ENCODE assay signal across 10 cellular contexts in the genomic region with DNA sequence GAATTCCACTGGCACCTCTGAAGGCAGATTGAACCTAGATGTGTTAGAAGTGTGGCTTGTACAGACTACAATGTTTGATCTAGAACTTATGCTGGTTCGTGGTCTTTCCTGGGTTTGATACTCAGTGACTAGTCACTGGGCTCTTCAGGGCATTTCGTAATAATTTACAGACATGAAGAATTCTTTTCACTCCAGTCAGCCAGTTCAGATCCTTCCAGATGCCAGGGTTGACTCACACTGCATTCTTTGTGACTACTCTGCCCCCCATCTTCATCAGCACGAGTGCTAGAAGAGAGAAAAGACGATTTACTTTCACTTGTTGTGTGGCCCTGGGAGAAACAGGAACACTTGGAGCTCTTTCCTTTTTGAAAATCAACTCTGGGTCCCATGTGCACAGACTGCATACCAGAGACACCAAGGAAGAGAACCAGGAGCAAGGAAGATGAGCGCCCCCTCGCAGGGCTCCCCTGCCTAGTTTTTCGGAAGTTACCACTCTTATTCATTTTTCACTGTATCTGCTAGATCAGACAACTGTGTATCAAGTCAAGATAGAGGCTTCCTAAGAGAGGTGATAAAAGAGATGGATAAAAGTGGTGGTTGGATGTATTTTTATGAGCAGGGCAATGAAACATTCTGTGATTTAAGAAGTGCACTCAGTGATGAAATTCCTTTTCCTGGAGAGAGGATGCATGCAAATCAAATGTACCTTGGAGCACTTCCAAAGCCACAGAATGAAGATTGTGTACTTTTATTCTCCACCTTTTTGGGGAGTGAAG. TPM values are rescaled to one million over a fixed set of nuclear protein-coding genes. Genes with fewer than 3 reads are reported as not detected.
A peak's percentile ranks its signal among the peaks of the same experiment; 100 is the strongest.
DNase-seq lines count a peak whose midpoint lies in the region; ATAC-seq and TF ChIP-seq lines count a peak whose summit lies in the region.
"Had no signal": no experiment of that assay in that cellular context is flagged by ENCODE, and none has a peak within 500 bp of the region (broad histone marks: within the 10 kb centered on the region; RNA-seq: fewer than 3 reads in every experiment).

No MANE protein-coding gene starts in this region.

- H3K9me3 ChIP-seq in Peyer's patch (no peaks in the 10 kb centered on the region), fibroblast of lung (ENCODE audit: control insufficient read depth, insufficient read depth, low read depth, low read length) (no peaks in the 10 kb centered on the region), psoas muscle (no peaks in the 10 kb centered on the region)

- POLR2A ChIA-PET in WTC11 (lab: Charles Lee): no interaction called here

- H3K4me3 ChIP-seq in Peyer's patch (no peak overlapping the region), fibroblast of lung (replicated peaks in 1 of 4; ENCODE audit: control extremely low read depth in 1 of 4, insufficient read depth in 1 of 4, low read depth in 3 of 4, low read length in 4 of 4) (peak overlapping the region; percentile 16 to 67 (median 38)), psoas muscle (peak overlapping the region; percentile 23)

- H3K27me3 ChIP-seq in Peyer's patch (no peaks in the 10 kb centered on the region), fibroblast of lung (ENCODE audit: control insufficient read depth, insufficient read depth, low read length) (no peaks in the 10 kb centered on the region), psoas muscle (ENCODE audit: insufficient read depth in 3 of 3, low read length in 2 of 3) (peaks cover 0 to 2% (median 0%) of the 10 kb centered on the region in 3 donors)

- TF ChIP-seq POLR2A in Peyer's patch (IDR thresholded peaks at IDR 0.05): no peak

- H3K36me3 Mint-ChIP-seq in Calu3 (ENCODE audit: insufficient read depth, unreplicated experiment) (no peaks in the 10 kb centered on the region), WTC11 (no peaks in the 10 kb centered on the region)

- H4K20me1 ChIP-seq in fibroblast of lung (ENCODE audit: control insufficient read depth, extremely low read depth, insufficient read depth, low read length): no peaks in the 10 kb centered on the region

- H3K4me1 ChIP-seq in Peyer's patch (peaks cover 0 to 13% (median 0%) of the 10 kb centered on the region in 4 donors), fibroblast of lung (ENCODE audit: control insufficient read depth, extremely low read depth, insufficient read depth, low read length) (peaks cover 22% of the 10 kb centered on the region), psoas muscle (peaks cover 7% of the 10 kb centered on the region)

- H3K4me1 Mint-ChIP-seq in Calu3 (ENCODE audit: low read depth, unreplicated experiment) (peaks cover 40% of the 10 kb centered on the region), WTC11 (no peaks in the 10 kb centered on the region)

- intact Hi-C loops in Calu3 (cut with micrococcal nuclease; ENCODE audit: unreplicated experiment): loop anchor here (2.0 kb wide), 1 partner anchor 77 kb away; no protein-coding TSS in a partner anchor
- intact Hi-C loops in psoas muscle (cut with DNase I): no loop called here
- intact Hi-C loops in left colon (cut with DNase I, micrococcal nuclease): no loop called here

- BruUV-seq in Calu3 (replicated peaks; lab: Mats Ljungman, UMichigan): no TSS peak

- peak overlapping the region; percentile 10 for H3K9ac ChIP-seq in fibroblast of lung (ENCODE audit: insufficient read depth, low read length)

- DNase-seq in Calu3 (peak; percentile 59), Peyer's patch (no peak), fibroblast of lung (ENCODE audit: low read depth in 2 of 2) (peak; percentile 98 to 99), psoas muscle (peak in 1 of 2 donors; percentile 28), WTC11 (ENCODE audit: low spot score) (no peak), left colon (no peak)
- DNase-seq: RPMI8226 had no signal

- ATAC-seq in psoas muscle (peak; percentile 51 to 86 (median 78)), WTC11 (no peak), HG02852 (IDR thresholded peaks at IDR 0.05; ENCODE audit: unreplicated experiment) (no peak), left colon (no peak), GM21723 (IDR thresholded peaks at IDR 0.05; ENCODE audit: unreplicated experiment) (no peak)

- no peaks in the 10 kb centered on the region for H3K36me3 ChIP-seq in Peyer's patch
- H3K36me3 ChIP-seq in fibroblast of lung (ENCODE audit: control insufficient read depth, insufficient read depth, low read length): no peaks in the 10 kb centered on the region
- no peaks in the 10 kb centered on the region for H3K36me3 ChIP-seq in psoas muscle (ENCODE audit: insufficient read depth in 1 of 2, low read depth in 1 of 2)

- H3K4me2 ChIP-seq in fibroblast of lung (ENCODE audit: extremely low read depth, insufficient read depth, low read length): peak overlapping the region; percentile 38

- peak overlapping the region; percentile 62 for H3K27ac Mint-ChIP-seq in Calu3 (ENCODE audit: unreplicated experiment)
- no peak overlapping the region for H3K27ac Mint-ChIP-seq in WTC11
- H3K27ac Mint-ChIP-seq: stimulated activated naive CD8-positive, alpha-beta T cell treated with anti-CD3 and anti-CD28 coated beads, Interleukin-15, Interleukin-2, amounts not matched to agents 100 ng/mL and 50 ng/mL, for 24 hours had no signal

- H3K27me3 Mint-ChIP-seq in Calu3 (ENCODE audit: unreplicated experiment) (no peaks in the 10 kb centered on the region), WTC11 (ENCODE audit: low read depth) (peaks cover 44% of the 10 kb centered on the region)
- H3K27me3 Mint-ChIP-seq: stimulated activated naive CD8-positive, alpha-beta T cell treated with anti-CD3 and anti-CD28 coated beads, Interleukin-15, Interleukin-2, amounts not matched to agents 100 ng/mL and 50 ng/mL, for 24 hours had no signal

- H3K4me3 Mint-ChIP-seq in Calu3 (ENCODE audit: low read depth, unreplicated experiment) (peak overlapping the region; percentile 71), WTC11 (no peak overlapping the region)
- H3K4me3 Mint-ChIP-seq: stimulated activated naive CD8-positive, alpha-beta T cell treated with anti-CD3 and anti-CD28 coated beads, Interleukin-15, Interleukin-2, amounts not matched to agents 100 ng/mL and 50 ng/mL, for 24 hours had no signal

- CTCF ChIA-PET in Calu3 (lab: Charles Lee) (interaction anchor here (1.1 to 1.4 kb wide), 2 partner anchors 15 to 346 kb away, joined by 3 to 4 read pairs; no protein-coding TSS in a partner anchor), WTC11 (lab: Charles Lee) (interaction anchor here (1.7 kb wide), 1 partner anchor 93 kb away, joined by 5 read pairs; no protein-coding TSS in a partner anchor)

- H3K27ac ChIP-seq in Peyer's patch (peak overlapping the region in 3 of 4 donors; percentile 13 to 72 (median 22)), fibroblast of lung (ENCODE audit: insufficient read depth, low read length) (peak overlapping the region; percentile 87), psoas muscle (peak overlapping the region; percentile 38)

- H3K79me2 ChIP-seq in fibroblast of lung (ENCODE audit: control insufficient read depth, insufficient read depth, low read length): no peaks in the 10 kb centered on the region

- H3K9me3 Mint-ChIP-seq in Calu3 (ENCODE audit: low read depth, unreplicated experiment) (no peaks in the 10 kb centered on the region), WTC11 (no peaks in the 10 kb centered on the region)
- H3K9me3 Mint-ChIP-seq: stimulated activated naive CD8-positive, alpha-beta T cell treated with anti-CD3 and anti-CD28 coated beads, Interleukin-15, Interleukin-2, amounts not matched to agents 100 ng/mL and 50 ng/mL, for 24 hours had no signal

- WGBS in psoas muscle, 3 donors: 47 to 54% (median 50%) methylated on average over 7 of the region's 7 CpGs

- TF ChIP-seq CTCF in Calu3 (IDR thresholded peaks at IDR 0.05; ENCODE audit: unreplicated experiment): no peak
- TF ChIP-seq CTCF in Peyer's patch (IDR thresholded peaks at IDR 0.05): no peak
- TF ChIP-seq CTCF in fibroblast of lung (conservative IDR thresholded peaks at IDR 0.05 in 1 of 2, IDR thresholded peaks at IDR 0.05 in 1 of 2; ENCODE audit: low read depth in 1 of 2, low read length in 2 of 2): no peak
- TF ChIP-seq CTCF in psoas muscle (IDR thresholded peaks at IDR 0.05): no peak
- TF ChIP-seq CTCF in WTC11 (IDR thresholded peaks at IDR 0.05): no peak

- no peak overlapping the region for H2AFZ ChIP-seq in fibroblast of lung (ENCODE audit: low read length)

TF ChIP-seq in WTC11, 78 proteins besides CTCF, POLR2A, EP300 and RAD21 (continues in another document):
- no peak for TF ChIP-seq FOXP1 (CRISPR knock-in tag; IDR thresholded peaks at IDR 0.05; ENCODE audit: borderline replicate concordance)
- no peak for TF ChIP-seq ESRRA (CRISPR knock-in tag; IDR thresholded peaks at IDR 0.05; ENCODE audit: borderline replicate concordance)
- TF ChIP-seq, protein P1, sequence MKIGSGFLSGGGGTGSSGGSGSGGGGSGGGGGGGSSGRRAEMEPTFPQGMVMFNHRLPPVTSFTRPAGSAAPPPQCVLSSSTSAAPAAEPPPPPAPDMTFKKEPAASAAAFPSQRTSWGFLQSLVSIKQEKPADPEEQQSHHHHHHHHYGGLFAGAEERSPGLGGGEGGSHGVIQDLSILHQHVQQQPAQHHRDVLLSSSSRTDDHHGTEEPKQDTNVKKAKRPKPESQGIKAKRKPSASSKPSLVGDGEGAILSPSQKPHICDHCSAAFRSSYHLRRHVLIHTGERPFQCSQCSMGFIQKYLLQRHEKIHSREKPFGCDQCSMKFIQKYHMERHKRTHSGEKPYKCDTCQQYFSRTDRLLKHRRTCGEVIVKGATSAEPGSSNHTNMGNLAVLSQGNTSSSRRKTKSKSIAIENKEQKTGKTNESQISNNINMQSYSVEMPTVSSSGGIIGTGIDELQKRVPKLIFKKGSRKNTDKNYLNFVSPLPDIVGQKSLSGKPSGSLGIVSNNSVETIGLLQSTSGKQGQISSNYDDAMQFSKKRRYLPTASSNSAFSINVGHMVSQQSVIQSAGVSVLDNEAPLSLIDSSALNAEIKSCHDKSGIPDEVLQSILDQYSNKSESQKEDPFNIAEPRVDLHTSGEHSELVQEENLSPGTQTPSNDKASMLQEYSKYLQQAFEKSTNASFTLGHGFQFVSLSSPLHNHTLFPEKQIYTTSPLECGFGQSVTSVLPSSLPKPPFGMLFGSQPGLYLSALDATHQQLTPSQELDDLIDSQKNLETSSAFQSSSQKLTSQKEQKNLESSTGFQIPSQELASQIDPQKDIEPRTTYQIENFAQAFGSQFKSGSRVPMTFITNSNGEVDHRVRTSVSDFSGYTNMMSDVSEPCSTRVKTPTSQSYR (CRISPR knock-in tag; IDR thresholded peaks at IDR 0.05): no peak
- no peak for TF ChIP-seq ZNF317 (CRISPR knock-in tag; IDR thresholded peaks at IDR 0.05; ENCODE audit: borderline replicate concordance, low read depth)

RNA-seq across cellular contexts. Expression of a gene that starts 33.5 kb away (rescaled TPM):
- total RNA-seq in Calu3 (2022) (24.7 and 33.5 TPM in 2 replicates), Peyer's patch (100 to 1,000 TPM in 2 of 4 donors, 10 to 100 TPM in 2; 44.9 to 409 (median 110) TPM), fibroblast of lung (12.8 and 23.5 TPM in 2 replicates), psoas muscle (10 to 100 TPM; 14.9 to 30.4 (median 25.0) TPM), WTC11 (2021) (60.8 to 62.3 TPM (median 61.5 TPM) in 3 replicates), left colon (10 to 100 TPM in 1 of 2 donors, 1 to 10 TPM in 1; 9.7 to 25.0 TPM)
- polyA plus RNA-seq in fibroblast of lung (28.1 and 39.7 TPM in 2 replicates), psoas muscle (10 to 100 TPM in 2 of 3 donors, 1 to 10 TPM in 1; 9.6 to 17.1 (median 10.6) TPM)
- polyA plus RNA-seq in fibroblast of lung (2012): 31.9 and 38.0 TPM in 2 replicates
- 21.0 and 41.4 TPM in 2 replicates for polyA minus RNA-seq in fibroblast of lung (ENCODE audit: low replicate concordance)

Comparison
In these comparisons a context has a peak if more than half of its experiments do, and no peak if none do; other contexts are left out.
1. DNase-seq: peak in Calu3 (single experiment) and fibroblast of lung (2 of 2); none in Peyer's patch (0 of 3), WTC11 (single experiment) and left colon (0 of 2).
2. H3K27ac ChIP-seq: peak in every context shown above with its lines; median percentile 87 in fibroblast of lung; 38 in psoas muscle; 22 in Peyer's patch.
3. H3K4me3 ChIP-seq: peak in fibroblast of lung (4 of 4) and psoas muscle (single experiment); none in Peyer's patch (0 of 4).
4. ATAC-seq: peak in psoas muscle (4 of 4); none in WTC11 (single experiment), HG02852 (single experiment), left colon (single experiment) and GM21723 (single experiment).